1 cellular context compared by ENCODE assay signal in genomic region chr2:8358179-8358578, GRCh38.
TF ChIP-seq lines count a peak whose summit lies in the region.

No MANE protein-coding gene starts in this region.

TF ChIP-seq in IMR-90, 13 proteins besides CTCF, POLR2A, EP300 and RAD21 (continued from another document):
- TF ChIP-seq USF2 (IDR thresholded peaks at IDR 0.05; ENCODE audit: low read depth, low read length) = no peak
- no peak for TF ChIP-seq RCOR1 (IDR thresholded peaks at IDR 0.05; ENCODE audit: insufficient replicate concordance, low read length)
